Comparison of ENCODE assay signal across 8 cellular contexts in genomic region chr10:45420453-45421192, GRCh38.
DNase-seq lines count a peak whose midpoint lies in the region; ATAC-seq and TF ChIP-seq lines count a peak whose summit lies in the region.

No MANE protein-coding gene starts in this region.

- ATAC-seq in GM21360 (IDR thresholded peaks at IDR 0.05; ENCODE audit: unreplicated experiment): peak; percentile 59

- H3K9me3 ChIP-seq in DOHH2 (ENCODE audit: control insufficient read depth, insufficient read depth, low read length): no peaks in the 10 kb centered on the region

- TF ChIP-seq CTCF in DOHH2 (IDR thresholded peaks at IDR 0.05; ENCODE audit: low read depth, low read length, poor library complexity, severe bottlenecking): no peak

- H3K36me3 ChIP-seq in DOHH2 (ENCODE audit: control insufficient read depth, low read length): peaks cover 100% of the 10 kb centered on the region

- H3K79me2 ChIP-seq in DOHH2 (ENCODE audit: control insufficient read depth, low read length): peaks cover 56% of the 10 kb centered on the region

- H3K27ac ChIP-seq in DOHH2 (ENCODE audit: low read depth, low read length): peak overlapping the region; percentile 41

- H3K9me2 ChIP-seq in DOHH2 (replicated peaks; ENCODE audit: control insufficient read depth, low read length): no peaks in the 10 kb centered on the region

- no peaks in the 10 kb centered on the region for H3K27me3 ChIP-seq in DOHH2 (ENCODE audit: control insufficient read depth, low read length)

- 0 out of 2 replicates have a peak, but pooled peaks cover 5% of the 10 kb centered on the region for H4K20me1 ChIP-seq in DOHH2 (ENCODE audit: control insufficient read depth, insufficient read depth, low read depth, low read length)

- DNase-seq in HK-2 (ENCODE audit: unreplicated experiment) (peak; percentile 58), RPMI8226 (peak; percentile 95), astrocyte of the hippocampus (ENCODE audit: low read depth, low spot score) (peak; percentile 90), kidney tubule cell (ENCODE audit: low spot score) (peak; percentile 92), amniotic stem cell (lab: John Stamatoyannopoulos, UW) (no peak)
- DNase-seq in stimulated activated CD8-positive, alpha-beta memory T cell treated with anti-CD3 and anti-CD28 coated beads, Interleukin-4, amount 100 ng/mL, for 1 hour (ENCODE audit: low read depth in 2 of 2, low spot score in 1 of 2): peak; percentile 38 to 42

- no peak overlapping the region for H3K4me3 ChIP-seq in DOHH2 (ENCODE audit: low read length)

- H3F3A ChIP-seq in DOHH2 (ENCODE audit: control insufficient read depth, insufficient read depth): no peaks in the 10 kb centered on the region; the same call in 1 of the 2 replicates

- H3K4me1 ChIP-seq in DOHH2 (ENCODE audit: control insufficient read depth, low read length): peaks cover 52% of the 10 kb centered on the region

- 0 out of 2 replicates have a peak overlapping the region, but pooled peaks have one; percentile 4 for H3K4me2 ChIP-seq in DOHH2 (ENCODE audit: low read length)
